In genomic region chr10:32093650-32094049, GRCh38 we compare ENCODE assay signal across 11 cellular contexts.
"Had no signal": no experiment of that assay in that cellular context is flagged by ENCODE, and none has a peak within 500 bp of the region (broad histone marks: within the 10 kb centered on the region; RNA-seq: fewer than 3 reads in every experiment).

No MANE protein-coding gene starts in this region.

- H3K4me2 ChIP-seq: GM23338 had no signal

- H3K36me3 ChIP-seq: HAP-1 had no signal

- H3K9ac ChIP-seq: GM23248 had no signal

- H3K4me3 ChIP-seq: GM23248, GM23338, HAP-1 had no signal

- H3K27ac ChIP-seq: GM23248 had no signal

- DNase-seq: GM23248, GOT3, H7, H9, HCEC 1CT, HFFc6 had no signal

- ATAC-seq: GM23338, HCT116 had no signal

- H3K9me3 ChIP-seq: HAP-1 had no signal

- H2AFZ ChIP-seq: GM23248 had no signal

- FAIRE-seq: H1, H54 had no signal
